Comparison of ENCODE assay signal across 14 cellular contexts in the genomic region with DNA sequence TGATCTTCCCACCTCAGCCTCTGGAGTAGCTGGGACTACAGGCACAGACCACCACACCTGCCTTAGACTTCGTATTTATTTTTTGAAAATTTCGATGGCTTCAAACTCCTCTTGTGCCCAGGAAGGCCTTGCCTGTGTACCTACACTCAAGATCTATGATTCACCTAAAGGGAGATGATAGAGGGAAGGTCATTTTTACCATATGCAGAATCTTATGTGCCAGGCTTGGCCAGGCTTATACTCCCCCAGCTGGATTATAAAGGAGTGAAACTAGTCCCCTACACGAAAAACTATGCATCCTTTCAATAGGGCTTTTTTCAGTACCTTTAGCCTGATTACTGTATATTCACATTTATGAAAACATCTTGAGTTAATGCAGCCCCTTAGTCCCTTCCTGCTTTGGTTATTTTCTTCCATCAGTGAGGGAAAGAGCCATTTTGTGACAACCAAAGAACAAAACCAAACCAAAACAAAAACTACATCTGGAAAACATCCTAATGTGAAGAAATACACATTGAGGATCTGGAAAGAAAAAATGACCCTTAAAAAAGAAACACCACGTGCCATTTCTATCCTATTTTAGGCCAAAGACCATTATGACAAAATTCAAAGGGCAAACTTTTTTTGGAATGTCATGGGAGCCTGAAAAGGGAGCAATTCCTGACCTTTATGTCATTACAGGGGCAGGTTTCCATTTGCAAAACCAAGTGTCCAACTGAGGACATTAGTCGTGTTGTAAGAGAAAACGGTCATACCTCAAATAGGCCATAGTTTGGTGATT. TPM values are rescaled to one million over a fixed set of nuclear protein-coding genes. Genes with fewer than 3 reads are reported as not detected.
DNase-seq lines count a peak whose midpoint lies in the region; ATAC-seq and TF ChIP-seq lines count a peak whose summit lies in the region.
"Had no signal": no experiment of that assay in that cellular context is flagged by ENCODE, and none has a peak within 500 bp of the region (broad histone marks: within the 10 kb centered on the region; RNA-seq: fewer than 3 reads in every experiment).

No MANE protein-coding gene starts in this region.

- no peak overlapping the region for H3K27ac ChIP-seq in mesenchymal stem cell (ENCODE audit: low read length, poor library complexity, severe bottlenecking)
- H3K27ac ChIP-seq in tibial nerve = peak overlapping the region in 2 of 4 donors; percentile 67 to 71
- H3K27ac ChIP-seq: thoracic aorta had no signal

- no peaks in the 10 kb centered on the region for H3K36me3 ChIP-seq in mesenchymal stem cell (ENCODE audit: control insufficient read depth in 1 of 2, insufficient read depth in 2 of 2, low read depth in 1 of 2, low read length in 2 of 2)
- H3K36me3 ChIP-seq in tibial nerve = no peaks in the 10 kb centered on the region
- H3K36me3 ChIP-seq: thoracic aorta had no signal

- CTCF ChIA-PET in activated naive CD4-positive, alpha-beta T cell treated with anti-CD3 and anti-CD28 coated beads, Interleukin-2, amount 10 ng/mL, durations not matched to agents 7 days and 5 days (lab: Charles Lee) = interaction anchor here (1.1 to 4.4 kb wide), 8 partner anchors 12 to 117 kb away, joined by 4 to 24 read pairs (median 8); no protein-coding TSS in a partner anchor
- CTCF ChIA-PET in activated CD8-positive, alpha-beta T cell treated with anti-CD3 and anti-CD28 coated beads, Interleukin-2, amount 10 ng/mL, durations not matched to agents 7 days and 5 days (lab: Charles Lee) = interaction anchor here (0.7 to 4.2 kb wide), 9 partner anchors 9 to 170 kb away, joined by 3 to 45 read pairs (median 9); partner anchors contain the start of gene RIPOR2

- H3K9me3 ChIP-seq in mesenchymal stem cell (ENCODE audit: control insufficient read depth, low read length) (peaks cover 5% of the 10 kb centered on the region), tibial nerve (peaks cover 0 to 4% (median 0%) of the 10 kb centered on the region in 4 donors)
- H3K9me3 ChIP-seq: thoracic aorta had no signal

- no peak overlapping the region for H2BK120ac ChIP-seq in mesenchymal stem cell (ENCODE audit: low read depth, low read length)

- H3K9ac ChIP-seq in mesenchymal stem cell (ENCODE audit: low read length) = peak overlapping the region; percentile 0

- H3K36me3 Mint-ChIP-seq in activated naive CD4-positive, alpha-beta T cell treated with anti-CD3 and anti-CD28 coated beads, Interleukin-2, amount 10 ng/mL, durations not matched to agents 7 days and 5 days = peaks cover 91% of the 10 kb centered on the region
- peaks cover 92% of the 10 kb centered on the region for H3K36me3 Mint-ChIP-seq in activated CD8-positive, alpha-beta T cell treated with anti-CD3 and anti-CD28 coated beads, Interleukin-2, amount 10 ng/mL, durations not matched to agents 7 days and 5 days (ENCODE audit: low read depth)
- H3K36me3 Mint-ChIP-seq in nephron progenitor cell (ENCODE audit: low read depth) = no peaks in the 10 kb centered on the region

- H3K79me1 ChIP-seq in mesenchymal stem cell (replicated peaks; ENCODE audit: low read length, poor library complexity, severe bottlenecking) = no peaks in the 10 kb centered on the region

- H3K27me3 Mint-ChIP-seq in activated naive CD4-positive, alpha-beta T cell treated with anti-CD3 and anti-CD28 coated beads, Interleukin-2, amount 10 ng/mL, durations not matched to agents 7 days and 5 days = no peaks in the 10 kb centered on the region
- no peaks in the 10 kb centered on the region for H3K27me3 Mint-ChIP-seq in activated CD8-positive, alpha-beta T cell treated with anti-CD3 and anti-CD28 coated beads, Interleukin-2, amount 10 ng/mL, durations not matched to agents 7 days and 5 days (ENCODE audit: low read depth)
- H3K27me3 Mint-ChIP-seq in nephron progenitor cell (ENCODE audit: low read depth, poor library complexity) = peaks cover 15% of the 10 kb centered on the region

- H3K4me1 Mint-ChIP-seq in activated naive CD4-positive, alpha-beta T cell treated with anti-CD3 and anti-CD28 coated beads, Interleukin-2, amount 10 ng/mL, durations not matched to agents 7 days and 5 days = peaks cover 93% of the 10 kb centered on the region
- peaks cover 81% of the 10 kb centered on the region for H3K4me1 Mint-ChIP-seq in activated CD8-positive, alpha-beta T cell treated with anti-CD3 and anti-CD28 coated beads, Interleukin-2, amount 10 ng/mL, durations not matched to agents 7 days and 5 days (ENCODE audit: low read depth)
- H3K4me1 Mint-ChIP-seq in nephron progenitor cell = peaks cover 15% of the 10 kb centered on the region

- no peak overlapping the region for H2AK5ac ChIP-seq in mesenchymal stem cell (ENCODE audit: low read length, severe bottlenecking)

- no peak overlapping the region for H3K18ac ChIP-seq in mesenchymal stem cell (ENCODE audit: low read depth in 1 of 2, low read length in 2 of 2)

- TF ChIP-seq EP300 in tibial nerve (IDR thresholded peaks at IDR 0.05) = peak; percentile 15 to 46

- H3K4me2 ChIP-seq in mesenchymal stem cell (ENCODE audit: low read length, poor library complexity, severe bottlenecking) = no peak overlapping the region

- H3K9me3 Mint-ChIP-seq in activated naive CD4-positive, alpha-beta T cell treated with anti-CD3 and anti-CD28 coated beads, Interleukin-2, amount 10 ng/mL, durations not matched to agents 7 days and 5 days = peaks cover 4% of the 10 kb centered on the region
- no peaks in the 10 kb centered on the region for H3K9me3 Mint-ChIP-seq in activated CD8-positive, alpha-beta T cell treated with anti-CD3 and anti-CD28 coated beads, Interleukin-2, amount 10 ng/mL, durations not matched to agents 7 days and 5 days (ENCODE audit: insufficient read depth)
- peaks cover 4% of the 10 kb centered on the region for H3K9me3 Mint-ChIP-seq in nephron progenitor cell
- H3K9me3 Mint-ChIP-seq: H9 had no signal

- no peak for TF ChIP-seq POLR2A in tibial nerve (IDR thresholded peaks at IDR 0.05)

- H2BK15ac ChIP-seq in mesenchymal stem cell (ENCODE audit: low read depth, poor library complexity, severe bottlenecking) = no peak overlapping the region

- H3K14ac ChIP-seq in mesenchymal stem cell (ENCODE audit: low read length in 2 of 2) = no peak overlapping the region

- DNase-seq in activated naive CD4-positive, alpha-beta T cell treated with anti-CD3 and anti-CD28 coated beads, Interleukin-2, amount 10 ng/mL, durations not matched to agents 7 days and 5 days = no peak
- no peak for DNase-seq in activated naive CD4-positive, alpha-beta T cell treated with Interleukin-2 at 50 U/mL for 16 hours
- DNase-seq in activated CD8-positive, alpha-beta T cell treated with anti-CD3 and anti-CD28 coated beads, Interleukin-2, amount 10 ng/mL, durations not matched to agents 7 days and 5 days = no peak
- DNase-seq in mesenchymal stem cell = no peak
- no peak for DNase-seq in tibial nerve (ENCODE audit: low spot score in 2 of 2)
- no peak for DNase-seq in nephron progenitor cell
- DNase-seq: activated CD4-positive, alpha-beta T cell treated with anti-CD3 and anti-CD28 coated beads, Interleukin-2, amount 50 U/mL, for 1 hour; DMS153; H9; NCI-H510A treated with DMSO at 0.1 percent for 48 hours had no signal

- WGBS in mesenchymal stem cell = 79% methylated on average over 3 of the region's 6 CpGs
- 58 to 61% methylated on average over 6 of the region's 6 CpGs for WGBS in tibial nerve, 2 donors

- no peak overlapping the region for H3K4ac ChIP-seq in mesenchymal stem cell (ENCODE audit: low read depth in 1 of 2, low read length in 2 of 2)

- H3K4me1 ChIP-seq in mesenchymal stem cell (ENCODE audit: control insufficient read depth, insufficient read depth, low read depth, low read length) (no peaks in the 10 kb centered on the region), tibial nerve (peaks cover 0 to 18% (median 0%) of the 10 kb centered on the region in 4 donors)

- H3K23ac ChIP-seq in mesenchymal stem cell (ENCODE audit: low read length in 2 of 2) = no peak overlapping the region

- H2BK5ac ChIP-seq in mesenchymal stem cell (ENCODE audit: low read depth, low read length, poor library complexity, severe bottlenecking) = no peak overlapping the region

- no peak for ATAC-seq in activated CD8-positive, alpha-beta T cell treated with anti-CD3 and anti-CD28 coated beads, Interleukin-2, amount 10 ng/mL, durations not matched to agents 7 days and 5 days
- ATAC-seq in GM21529 (IDR thresholded peaks at IDR 0.05; ENCODE audit: unreplicated experiment) (no peak), HG03342 (IDR thresholded peaks at IDR 0.05; ENCODE audit: unreplicated experiment) (no peak)
- ATAC-seq: K562 had no signal

- H4K8ac ChIP-seq in mesenchymal stem cell (ENCODE audit: low read length) = no peak overlapping the region

- H3K4me3 ChIP-seq in mesenchymal stem cell (ENCODE audit: insufficient read depth in 1 of 2, low read depth in 1 of 2, low read length in 2 of 2) (peak overlapping the region in 1 of 2 experiments; percentile 7), tibial nerve (no peak overlapping the region)
- H3K4me3 ChIP-seq: K562, thoracic aorta had no signal

- peak overlapping the region; percentile 79 for H3K27ac Mint-ChIP-seq in activated naive CD4-positive, alpha-beta T cell treated with anti-CD3 and anti-CD28 coated beads, Interleukin-2, amount 10 ng/mL, durations not matched to agents 7 days and 5 days
- H3K27ac Mint-ChIP-seq in activated CD8-positive, alpha-beta T cell treated with anti-CD3 and anti-CD28 coated beads, Interleukin-2, amount 10 ng/mL, durations not matched to agents 7 days and 5 days = peak overlapping the region; percentile 81
- H3K27ac Mint-ChIP-seq in nephron progenitor cell = no peak overlapping the region

- H4K91ac ChIP-seq in mesenchymal stem cell (ENCODE audit: low read length) = no peak overlapping the region

- POLR2A ChIA-PET in activated CD8-positive, alpha-beta T cell treated with anti-CD3 and anti-CD28 coated beads, Interleukin-2, amount 10 ng/mL, durations not matched to agents 7 days and 5 days (lab: Charles Lee) = interaction anchor here (0.8 to 1.1 kb wide), 2 partner anchors 27 to 35 kb away, joined by 3 read pairs; no protein-coding TSS in a partner anchor

- H3K27me3 ChIP-seq in mesenchymal stem cell (ENCODE audit: control insufficient read depth in 1 of 2, insufficient read depth in 1 of 2, low read length in 2 of 2) (peaks cover 0 to 6% of the 10 kb centered on the region in 2 experiments), tibial nerve (no peaks in the 10 kb centered on the region)

- H2BK12ac ChIP-seq in mesenchymal stem cell (ENCODE audit: low read length in 2 of 2) = no peak overlapping the region

- TF ChIP-seq CTCF in tibial nerve (IDR thresholded peaks at IDR 0.05) (no peak), nephron progenitor cell (IDR thresholded peaks at IDR 0.05) (no peak)

- H2AFZ ChIP-seq in mesenchymal stem cell (ENCODE audit: low read depth, low read length) = no peak overlapping the region

- peak overlapping the region; percentile 22 for H3K4me3 Mint-ChIP-seq in activated naive CD4-positive, alpha-beta T cell treated with anti-CD3 and anti-CD28 coated beads, Interleukin-2, amount 10 ng/mL, durations not matched to agents 7 days and 5 days
- H3K4me3 Mint-ChIP-seq in activated CD8-positive, alpha-beta T cell treated with anti-CD3 and anti-CD28 coated beads, Interleukin-2, amount 10 ng/mL, durations not matched to agents 7 days and 5 days = peak overlapping the region; percentile 51
- no peak overlapping the region for H3K4me3 Mint-ChIP-seq in nephron progenitor cell
- H3K4me3 Mint-ChIP-seq: H9 had no signal

RNA-seq across cellular contexts. Expression of gene RIPOR2, which starts 34.7 kb away (rescaled TPM):
- total RNA-seq in activated CD8-positive, alpha-beta T cell treated with anti-CD3 and anti-CD28 coated beads, Interleukin-2, amount 10 ng/mL, durations not matched to agents 7 days and 5 days = 100 to 1,000 TPM; 154 to 156 TPM
- polyA plus RNA-seq in mesenchymal stem cell (2013, experiment 1 of 2) = 0.62 TPM
- polyA plus RNA-seq in mesenchymal stem cell (2013, experiment 2 of 2) = 0.41 TPM
- total RNA-seq in tibial nerve = 10 to 100 TPM in 3 of 4 donors, 1 to 10 TPM in 1; 8.8 to 27.0 (median 19.0) TPM

Comparison
In these comparisons a context has a peak if more than half of its experiments do, and no peak if none do; other contexts are left out.
1. RNA of gene RIPOR2, which starts 34.7 kb away (total RNA-seq): 154 to 156 TPM in activated CD8-positive, alpha-beta T cell treated with anti-CD3 and anti-CD28 coated beads, Interleukin-2, amount 10 ng/mL, durations not matched to agents 7 days and 5 days; 8.8 to 27.0 TPM in tibial nerve; every median in the first group is over 4 times any median in the second.